Comparison of ENCODE assay signal across 10 cellular contexts in the genomic region with DNA sequence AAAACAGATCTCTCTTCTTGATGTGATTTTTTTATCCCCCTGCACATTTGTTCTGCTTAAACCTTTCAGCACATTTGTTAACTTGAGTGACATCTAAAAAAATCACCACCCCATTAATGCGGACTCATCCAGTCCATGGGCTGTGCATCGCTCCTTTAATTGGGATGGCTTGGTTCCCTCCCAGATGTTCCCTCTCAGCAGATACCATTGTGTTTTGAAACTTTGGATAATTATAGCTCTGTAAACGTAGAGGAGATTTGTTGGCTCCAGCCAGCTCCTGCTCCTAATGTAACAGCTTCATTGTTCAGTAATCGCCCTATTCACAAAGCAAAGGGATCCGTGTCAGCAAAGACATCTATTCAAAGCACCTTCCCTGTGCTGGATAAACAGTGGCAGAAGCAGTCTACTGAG.
A peak's percentile ranks its signal among the peaks of the same experiment; 100 is the strongest.
DNase-seq lines count a peak whose midpoint lies in the region; ATAC-seq, FAIRE-seq and TF ChIP-seq lines count a peak whose summit lies in the region.
"Had no signal": no experiment of that assay in that cellular context is flagged by ENCODE, and none has a peak within 500 bp of the region (broad histone marks: within the 10 kb centered on the region; RNA-seq: fewer than 3 reads in every experiment).

No MANE protein-coding gene starts in this region.

- DNase-seq in NCI-H1417 treated with DMSO at 0.1 percent for 48 hours (lab: John Stamatoyannopoulos, UW): peak; percentile 86
- peak; percentile 9 for DNase-seq in NT2/D1 (ENCODE audit: low read depth, low spot score)
- DNase-seq in left lung: no peak
- no peak for DNase-seq in upper lobe of right lung
- no peak for DNase-seq in activated gamma-delta T cell treated with Interleukin-2 at 50 U/mL for 16 hours
- DNase-seq in urothelium cell line (ENCODE audit: low spot score): no peak
- DNase-seq: activated CD8-positive, alpha-beta memory T cell treated with anti-CD3 and anti-CD28 coated beads, Interleukin-2, amount 50 U/mL, for 4 hours had no signal

- TF ChIP-seq CTCF in left lung (IDR thresholded peaks at IDR 0.05) (no peak), upper lobe of right lung (IDR thresholded peaks at IDR 0.05) (no peak)

- ATAC-seq in left lung (peak; percentile 55), upper lobe of right lung (peak; percentile 49), HG02623 (IDR thresholded peaks at IDR 0.05; ENCODE audit: unreplicated experiment) (no peak), GM18502 (IDR thresholded peaks at IDR 0.05; ENCODE audit: poor library complexity, unreplicated experiment) (no peak)

- no peaks in the 10 kb centered on the region for H3K36me3 ChIP-seq in NT2/D1 (ENCODE audit: insufficient read depth, insufficient read length, low read length)
- no peaks in the 10 kb centered on the region for H3K36me3 ChIP-seq in left lung
- no peaks in the 10 kb centered on the region for H3K36me3 ChIP-seq in upper lobe of right lung
- H3K36me3 ChIP-seq: neutrophil had no signal

- intact Hi-C loops in left lung (cut with DNase I) (no loop called here), upper lobe of right lung (cut with DNase I) (no loop called here)

- FAIRE-seq in urothelium cell line (lab: Jason Lieb, UNC): no peak

- H3K4me1 ChIP-seq in NT2/D1 (ENCODE audit: insufficient read depth, insufficient read length) (no peaks in the 10 kb centered on the region), left lung (no peaks in the 10 kb centered on the region), upper lobe of right lung (peaks cover 17% of the 10 kb centered on the region)

- H3K27ac ChIP-seq in left lung (peak overlapping the region in 1 of 2 donors; percentile 29), upper lobe of right lung (peak overlapping the region; percentile 47)
- H3K27ac ChIP-seq: neutrophil had no signal

- H3K9me3 ChIP-seq in NT2/D1 (ENCODE audit: insufficient read depth, low read length): no peaks in the 10 kb centered on the region
- H3K9me3 ChIP-seq in left lung: no peaks in the 10 kb centered on the region
- no peaks in the 10 kb centered on the region for H3K9me3 ChIP-seq in upper lobe of right lung
- H3K9me3 ChIP-seq: neutrophil had no signal

- no peak overlapping the region for H3K9ac ChIP-seq in NT2/D1 (ENCODE audit: insufficient read length, low read depth)

- H3K27me3 ChIP-seq in NT2/D1 (ENCODE audit: insufficient read depth, insufficient read length) (no peaks in the 10 kb centered on the region), left lung (peaks cover 0 to 5% of the 10 kb centered on the region in 2 donors), upper lobe of right lung (no peaks in the 10 kb centered on the region)

- no peak overlapping the region for H3K4me3 ChIP-seq in NT2/D1 (ENCODE audit: insufficient read length, low read depth)
- H3K4me3 ChIP-seq in left lung: no peak overlapping the region
- no peak overlapping the region for H3K4me3 ChIP-seq in upper lobe of right lung

Comparison
In these comparisons a context has a peak if more than half of its experiments do, and no peak if none do; other contexts are left out.
1. DNase-seq: peak in NCI-H1417 treated with DMSO at 0.1 percent for 48 hours (single experiment) and NT2/D1 (single experiment); none in left lung (0 of 2), upper lobe of right lung (single experiment), activated gamma-delta T cell treated with Interleukin-2 at 50 U/mL for 16 hours (single experiment) and urothelium cell line (single experiment).
2. ATAC-seq: peak in left lung (single experiment) and upper lobe of right lung (single experiment); none in HG02623 (single experiment) and GM18502 (single experiment).